21 cellular contexts compared by ENCODE assay signal in genomic region chr2:218701806-218702205, GRCh38. TPM values are rescaled to one million over a fixed set of nuclear protein-coding genes. Genes with fewer than 3 reads are reported as not detected.
DNase-seq lines count a peak whose midpoint lies in the region; ATAC-seq and TF ChIP-seq lines count a peak whose summit lies in the region.
"Had no signal": no experiment of that assay in that cellular context is flagged by ENCODE, and none has a peak within 500 bp of the region (broad histone marks: within the 10 kb centered on the region; RNA-seq: fewer than 3 reads in every experiment).

No MANE protein-coding gene starts in this region.

- H3K4me2 ChIP-seq in mammary epithelial cell (ENCODE audit: insufficient read depth, low read depth, low read length) (no peak overlapping the region), neuronal stem cell (ENCODE audit: insufficient read depth, low read length, poor library complexity, severe bottlenecking) (no peak overlapping the region)
- H3K4me2 ChIP-seq: BLaER1 treated with 17β-estradiol and CSF1 and Interleukin-3, amounts not matched to agents 10 nM and 100 nM; SK-N-SH had no signal

- H3K4me3 ChIP-seq in mammary epithelial cell (replicated peaks in 1 of 3; ENCODE audit: insufficient read depth in 1 of 3, low read depth in 2 of 3, low read length in 3 of 3) = no peak overlapping the region
- no peak overlapping the region for H3K4me3 ChIP-seq in neuronal stem cell (ENCODE audit: low read length in 2 of 2)
- no peak overlapping the region for H3K4me3 ChIP-seq in mucosa of descending colon
- H3K4me3 ChIP-seq: BLaER1 treated with 17β-estradiol and CSF1 and Interleukin-3, amounts not matched to agents 10 nM and 100 nM had no signal

- no peaks in the 10 kb centered on the region for H4K20me1 ChIP-seq in mammary epithelial cell (ENCODE audit: insufficient read depth, low read length)
- H4K20me1 ChIP-seq: BLaER1 treated with 17β-estradiol and CSF1 and Interleukin-3, amounts not matched to agents 10 nM and 100 nM had no signal

- intact Hi-C loops in mammary epithelial cell (cut with micrococcal nuclease) = no loop called here
- intact Hi-C loops in mucosa of descending colon (cut with DNase I, micrococcal nuclease) = no loop called here

- peaks cover 3% of the 10 kb centered on the region for H3K36me3 ChIP-seq in mammary epithelial cell (ENCODE audit: insufficient read depth, low read length)
- H3K36me3 ChIP-seq in neuronal stem cell (replicated peaks in 1 of 2; ENCODE audit: control insufficient read depth in 2 of 2, insufficient read depth in 2 of 2, low read length in 2 of 2) = peaks cover 21 to 51% of the 10 kb centered on the region in 2 donors
- H3K36me3 ChIP-seq in mucosa of descending colon (ENCODE audit: low read depth) = no peaks in the 10 kb centered on the region

- no peaks in the 10 kb centered on the region for H3K4me1 Mint-ChIP-seq in stimulated activated naive CD8-positive, alpha-beta T cell treated with anti-CD3 and anti-CD28 coated beads, Interleukin-15, amount 100 ng/mL, for 72 hours
- H3K4me1 Mint-ChIP-seq: CD4-positive, alpha-beta memory T cell had no signal

- H3K9me3 ChIP-seq in mammary epithelial cell (replicated peaks; ENCODE audit: insufficient read depth, low read length) (no peaks in the 10 kb centered on the region), neuronal stem cell (replicated peaks in 1 of 2; ENCODE audit: control insufficient read depth in 2 of 2, insufficient read depth in 1 of 2, low read depth in 1 of 2, low read length in 2 of 2) (no peaks in the 10 kb centered on the region), mucosa of descending colon (no peaks in the 10 kb centered on the region)
- H3K9me3 ChIP-seq: BLaER1 treated with 17β-estradiol and CSF1 and Interleukin-3, amounts not matched to agents 10 nM and 100 nM; Caco-2; SK-N-SH had no signal

- H4K91ac ChIP-seq in neuronal stem cell (ENCODE audit: low read depth, low read length, poor library complexity) = no peak overlapping the region

- H3K79me1 ChIP-seq in neuronal stem cell (ENCODE audit: low read depth, low read length) = no peaks in the 10 kb centered on the region

- no peak overlapping the region for H3K27ac ChIP-seq in mammary epithelial cell (ENCODE audit: insufficient read depth, low read depth, low read length)
- no peak overlapping the region for H3K27ac ChIP-seq in neuronal stem cell (replicated peaks; ENCODE audit: low read length)
- H3K27ac ChIP-seq: BLaER1 treated with 17β-estradiol and CSF1 and Interleukin-3, amounts not matched to agents 10 nM and 100 nM had no signal

- POLR2A ChIA-PET in HEK293T (lab: Yijun Ruan, JAX) = interaction anchor here (0.8 kb wide), 1 partner anchor 8 kb away, joined by 3 read pairs; no protein-coding TSS in a partner anchor

- no peak overlapping the region for H2AK5ac ChIP-seq in neuronal stem cell (ENCODE audit: low read depth, low read length)

- H2BK15ac ChIP-seq in neuronal stem cell (ENCODE audit: low read length) = no peak overlapping the region

- no peak for ATAC-seq in stimulated activated naive CD8-positive, alpha-beta T cell treated with anti-CD3 and anti-CD28 coated beads, Interleukin-15, amount 100 ng/mL, for 72 hours
- ATAC-seq in stimulated activated naive CD8-positive, alpha-beta T cell treated with anti-CD3 and anti-CD28 coated beads, Interleukin-15, Interleukin-2, amounts not matched to agents 100 U/mL and 50 U/mL, for 24 hours = no peak
- ATAC-seq in mucosa of descending colon = no peak

- in situ Hi-C loops in SK-MEL-5 (cut with HindIII; ENCODE audit: low pct_unique_long_range_greater_than_20kb, low sequenced_read_pairs) (no loop called here), mammary epithelial cell (cut with MboI; ENCODE audit: low sequenced_read_pairs in 2 of 2) (no loop called here)

- no peak overlapping the region for H3K14ac ChIP-seq in neuronal stem cell (ENCODE audit: low read length)

- no peak overlapping the region for H3K18ac ChIP-seq in neuronal stem cell (ENCODE audit: low read length)

- dilution Hi-C loops in mammary epithelial cell (cut with HindIII; ENCODE audit: low sequenced_read_pairs) = loop anchor here (5.0 kb wide), 2 partner anchors 45 to 55 kb away; partner anchors contain the start of genes BCS1L and ZNF142

- H4K8ac ChIP-seq in neuronal stem cell (ENCODE audit: low read depth, low read length) = no peak overlapping the region

- H3K9ac ChIP-seq in mammary epithelial cell (ENCODE audit: insufficient read depth, low read length) (no peak overlapping the region), neuronal stem cell (ENCODE audit: low read depth, low read length, poor library complexity) (peak overlapping the region; percentile 2)
- H3K9ac ChIP-seq: BLaER1 treated with 17β-estradiol and CSF1 and Interleukin-3, amounts not matched to agents 10 nM and 100 nM; SK-N-SH had no signal

- no peak overlapping the region for H2BK12ac ChIP-seq in neuronal stem cell (ENCODE audit: low read length)

- no peak overlapping the region for H3K4ac ChIP-seq in neuronal stem cell (ENCODE audit: low read length)

- 54% methylated on average over 2 of the region's 2 CpGs for WGBS in mammary epithelial cell (ENCODE audit: low coverage, missing lambda C conversion rate)
- WGBS in neuronal stem cell (ENCODE audit: extremely low coverage in 2 of 2, insufficient read length in 2 of 2, insufficient replicate concordance in 1 of 2), 2 donors = no CpG with 5 or more reads among the region's 2 CpGs

- no peak for DNase-seq in stimulated activated naive CD8-positive, alpha-beta T cell treated with anti-CD3 and anti-CD28 coated beads, Interleukin-15, amount 100 ng/mL, for 72 hours
- DNase-seq in stimulated activated naive CD8-positive, alpha-beta T cell treated with anti-CD3 and anti-CD28 coated beads, Interleukin-15, Interleukin-2, amounts not matched to agents 100 U/mL and 50 U/mL, for 24 hours = no peak
- DNase-seq in SK-MEL-5 (ENCODE audit: low read depth, low spot score) = peak; percentile 21
- DNase-seq in mammary epithelial cell = peak; percentile 20
- DNase-seq in neuronal stem cell (ENCODE audit: low spot score) = no peak
- DNase-seq in mucosa of descending colon = no peak
- no peak for DNase-seq in activated naive CD4-positive, alpha-beta T cell treated with Interleukin-2 at 50 U/mL for 16 hours
- no peak for DNase-seq in HEK293T (ENCODE audit: extremely low spot score)
- DNase-seq: ACHN; Caco-2; CD4-positive, alpha-beta memory T cell; DMS 273 treated with DMSO at 0.1 percent for 48 hours; DMS79 treated with DMSO at 0.1 percent for 48 hours; Karpas-422; NCI-H1694 treated with DMSO at 0.1 percent for 48 hours; NCI-H2081 treated with DMSO at 0.1 percent for 48 hours; NCI-H446; NCI-H526; SHP77 treated with DMSO at 0.1 percent for 48 hours; SK-N-SH had no signal

- H2BK120ac ChIP-seq in neuronal stem cell (ENCODE audit: low read depth, low read length) = no peak overlapping the region

- BruUV-seq in mammary epithelial cell (replicated peaks; lab: Mats Ljungman, UMichigan) = no TSS peak

- no peaks in the 10 kb centered on the region for H3K27me3 ChIP-seq in mammary epithelial cell (ENCODE audit: insufficient read depth, low read length)
- H3K27me3 ChIP-seq in neuronal stem cell (ENCODE audit: control insufficient read depth in 3 of 3, insufficient read depth in 3 of 3, low read depth in 1 of 3, low read length in 3 of 3) = no peaks in the 10 kb centered on the region
- H3K27me3 ChIP-seq: BLaER1 treated with 17β-estradiol and CSF1 and Interleukin-3, amounts not matched to agents 10 nM and 100 nM had no signal

- H2AFZ ChIP-seq in mammary epithelial cell (ENCODE audit: low read depth, low read length) (no peak overlapping the region), neuronal stem cell (ENCODE audit: low read length) (no peak overlapping the region)

- no peaks in the 10 kb centered on the region for H3K9me3 Mint-ChIP-seq in stimulated activated naive CD8-positive, alpha-beta T cell treated with anti-CD3 and anti-CD28 coated beads, Interleukin-15, amount 100 ng/mL, for 72 hours
- H3K9me3 Mint-ChIP-seq: CD4-positive, alpha-beta memory T cell had no signal

- CTCF ChIA-PET in mammary epithelial cell (lab: Charles Lee; ENCODE audit: low non-redundant PET) = no interaction called here
- CTCF ChIA-PET in HEK293T (lab: Yijun Ruan, JAX) = no interaction called here

- no peak overlapping the region for H3K23ac ChIP-seq in neuronal stem cell (ENCODE audit: low read depth, low read length, poor library complexity)

- H2BK5ac ChIP-seq in neuronal stem cell (ENCODE audit: low read length) = no peak overlapping the region

- H3K27me3 Mint-ChIP-seq in stimulated activated naive CD8-positive, alpha-beta T cell treated with anti-CD3 and anti-CD28 coated beads, Interleukin-15, amount 100 ng/mL, for 72 hours = no peaks in the 10 kb centered on the region

- peak overlapping the region; percentile 23 to 59 for H3K27ac Mint-ChIP-seq in stimulated activated naive CD8-positive, alpha-beta T cell treated with anti-CD3 and anti-CD28 coated beads, Interleukin-15, amount 100 ng/mL, for 72 hours
- H3K27ac Mint-ChIP-seq: CD4-positive, alpha-beta memory T cell had no signal

- no peaks in the 10 kb centered on the region for H3K79me2 ChIP-seq in mammary epithelial cell (ENCODE audit: insufficient read depth, low read length)

- TF ChIP-seq CTCF in mammary epithelial cell (conservative IDR thresholded peaks at IDR 0.05 in 1 of 2, IDR thresholded peaks at IDR 0.05 in 1 of 2; ENCODE audit: extremely low read depth in 1 of 2, insufficient read depth in 1 of 2, low read depth in 1 of 2, low read length in 2 of 2) (no peak), mucosa of descending colon (IDR thresholded peaks at IDR 0.05) (no peak)

- no peaks in the 10 kb centered on the region for H3K4me1 ChIP-seq in mammary epithelial cell (ENCODE audit: insufficient read depth, low read length)
- H3K4me1 ChIP-seq in neuronal stem cell (ENCODE audit: control insufficient read depth in 2 of 2, insufficient read depth in 1 of 2, low read depth in 1 of 2, low read length in 2 of 2) = peaks cover 0 to 5% of the 10 kb centered on the region in 2 donors
- no peaks in the 10 kb centered on the region for H3K4me1 ChIP-seq in mucosa of descending colon (ENCODE audit: low read depth)

- no peak overlapping the region for H3K4me3 Mint-ChIP-seq in stimulated activated naive CD8-positive, alpha-beta T cell treated with anti-CD3 and anti-CD28 coated beads, Interleukin-15, amount 100 ng/mL, for 72 hours
- H3K4me3 Mint-ChIP-seq: CD4-positive, alpha-beta memory T cell had no signal

RNA-seq across cellular contexts. Expression of gene TTLL4, which starts 8.8 kb away (rescaled TPM):
- total RNA-seq in SK-MEL-5 (2014; rRNA removed; shearing (Covaris generic)) = 32.3 and 41.4 TPM in 2 replicates
- polyA plus RNA-seq in SK-MEL-5 (2015; cell fraction: cytosol; rRNA removed) = 44.0 and 58.6 TPM in 2 replicates
- polyA plus RNA-seq in SK-MEL-5 (2015; cell fraction: nucleus; rRNA removed) = 349 and 372 TPM in 2 replicates
- total RNA-seq in mammary epithelial cell (10 to 100 TPM; 31.3 to 47.3 TPM), mucosa of descending colon (10 to 100 TPM; 21.0 to 30.1 (median 23.8) TPM)
- 34.2 TPM for polyA plus RNA-seq in mammary epithelial cell
- 96.9 TPM for polyA minus RNA-seq in mammary epithelial cell
- polyA plus RNA-seq in neuronal stem cell (2013, experiment 1 of 2) = 51.6 TPM
- polyA plus RNA-seq in neuronal stem cell (2013, experiment 2 of 2) = 49.0 TPM

RNA-seq across cellular contexts. Expression of gene STK36, which starts 29.9 kb away (rescaled TPM):
- 11.3 and 12.6 TPM in 2 replicates for total RNA-seq in SK-MEL-5 (2014; rRNA removed; shearing (Covaris generic))
- 9.4 and 13.2 TPM in 2 replicates for polyA plus RNA-seq in SK-MEL-5 (2015; cell fraction: cytosol; rRNA removed)
- polyA plus RNA-seq in SK-MEL-5 (2015; cell fraction: nucleus; rRNA removed) = 268 and 351 TPM in 2 replicates
- total RNA-seq in mammary epithelial cell (10 to 100 TPM; 18.8 to 26.4 TPM), mucosa of descending colon (10 to 100 TPM; 24.6 to 48.5 (median 35.1) TPM)
- 20.4 TPM for polyA plus RNA-seq in mammary epithelial cell
- 72.4 TPM for polyA minus RNA-seq in mammary epithelial cell
- 31.4 TPM for polyA plus RNA-seq in neuronal stem cell (2013, experiment 1 of 2)
- polyA plus RNA-seq in neuronal stem cell (2013, experiment 2 of 2) = 29.4 TPM

RNA-seq across cellular contexts. Expression of gene RNF25, which starts 30.0 kb away (rescaled TPM):
- total RNA-seq in SK-MEL-5 (2014; rRNA removed; shearing (Covaris generic)) = 32.1 and 42.0 TPM in 2 replicates
- polyA plus RNA-seq in SK-MEL-5 (2015; cell fraction: cytosol; rRNA removed) = 28.9 and 29.4 TPM in 2 replicates
- 35.0 and 36.5 TPM in 2 replicates for polyA plus RNA-seq in SK-MEL-5 (2015; cell fraction: nucleus; rRNA removed)
- total RNA-seq in mammary epithelial cell (10 to 100 TPM; 33.5 to 47.1 TPM), mucosa of descending colon (10 to 100 TPM; 11.5 to 21.2 (median 15.5) TPM)
- 60.1 TPM for polyA plus RNA-seq in mammary epithelial cell
- 68.1 TPM for polyA minus RNA-seq in mammary epithelial cell
- polyA plus RNA-seq in neuronal stem cell (2013, experiment 1 of 2) = 15.3 TPM
- 15.1 TPM for polyA plus RNA-seq in neuronal stem cell (2013, experiment 2 of 2)

RNA-seq across cellular contexts. Expression of gene BCS1L, which starts 42.3 kb away (rescaled TPM):
- 26.8 and 28.1 TPM in 2 replicates for total RNA-seq in SK-MEL-5 (2014; rRNA removed; shearing (Covaris generic))
- polyA plus RNA-seq in SK-MEL-5 (2015; cell fraction: cytosol; rRNA removed) = 25.1 and 27.9 TPM in 2 replicates
- 243 and 287 TPM in 2 replicates for polyA plus RNA-seq in SK-MEL-5 (2015; cell fraction: nucleus; rRNA removed)
- total RNA-seq in mammary epithelial cell (10 to 100 TPM; 28.8 to 53.4 TPM), mucosa of descending colon (10 to 100 TPM; 32.9 to 54.0 (median 39.8) TPM)
- 54.9 TPM for polyA plus RNA-seq in mammary epithelial cell
- 98.8 TPM for polyA minus RNA-seq in mammary epithelial cell
- polyA plus RNA-seq in neuronal stem cell (2013, experiment 1 of 2) = 17.1 TPM
- polyA plus RNA-seq in neuronal stem cell (2013, experiment 2 of 2) = 15.7 TPM

RNA-seq across cellular contexts. Expression of gene ZNF142, which starts 42.4 kb away (rescaled TPM):
- 4.7 and 6.3 TPM in 2 replicates for total RNA-seq in SK-MEL-5 (2014; rRNA removed; shearing (Covaris generic))
- polyA plus RNA-seq in SK-MEL-5 (2015; cell fraction: cytosol; rRNA removed) = 12.1 and 18.9 TPM in 2 replicates
- polyA plus RNA-seq in SK-MEL-5 (2015; cell fraction: nucleus; rRNA removed) = 29.9 and 30.1 TPM in 2 replicates
- 10 to 100 TPM; 16.0 to 34.5 TPM for total RNA-seq in mammary epithelial cell
- 13.5 TPM for polyA plus RNA-seq in mammary epithelial cell
- polyA minus RNA-seq in mammary epithelial cell = 73.6 TPM
- 9.7 TPM for polyA plus RNA-seq in neuronal stem cell (2013, experiment 1 of 2)
- polyA plus RNA-seq in neuronal stem cell (2013, experiment 2 of 2) = 9.4 TPM
- total RNA-seq in mucosa of descending colon = 10 to 100 TPM; 16.4 to 25.0 (median 19.7) TPM

Comparison
In these comparisons a context has a peak if more than half of its experiments do, and no peak if none do; other contexts are left out.
1. DNase-seq: peak in SK-MEL-5 (single experiment) and mammary epithelial cell (single experiment); none in stimulated activated naive CD8-positive, alpha-beta T cell treated with anti-CD3 and anti-CD28 coated beads, Interleukin-15, amount 100 ng/mL, for 72 hours (0 of 2), stimulated activated naive CD8-positive, alpha-beta T cell treated with anti-CD3 and anti-CD28 coated beads, Interleukin-15, Interleukin-2, amounts not matched to agents 100 U/mL and 50 U/mL, for 24 hours (single experiment), neuronal stem cell (single experiment), mucosa of descending colon (0 of 3), activated naive CD4-positive, alpha-beta T cell treated with Interleukin-2 at 50 U/mL for 16 hours (single experiment) and HEK293T (single experiment).